26 cellular contexts compared by ENCODE assay signal in genomic region chr18:59372975-59373374, GRCh38. TPM values are rescaled to one million over a fixed set of nuclear protein-coding genes. Genes with fewer than 3 reads are reported as not detected.
A peak's percentile ranks its signal among the peaks of the same experiment; 100 is the strongest.
DNase-seq lines count a peak whose midpoint lies in the region; ATAC-seq, FAIRE-seq and TF ChIP-seq lines count a peak whose summit lies in the region.
"Had no signal": no experiment of that assay in that cellular context is flagged by ENCODE, and none has a peak within 500 bp of the region (broad histone marks: within the 10 kb centered on the region; RNA-seq: fewer than 3 reads in every experiment).

No MANE protein-coding gene starts in this region.

- no peak overlapping the region for H3K4me3 Mint-ChIP-seq in neural progenitor cell
- H3K4me3 Mint-ChIP-seq: CD4-positive, CD25-positive, alpha-beta regulatory T cell; CD8-positive, alpha-beta memory T cell; HFFc6 had no signal

- H3K4me3 ChIP-seq in GM12878 (no peak overlapping the region), neural progenitor cell (no peak overlapping the region)

- no peaks in the 10 kb centered on the region for H3K36me3 Mint-ChIP-seq in neural progenitor cell
- H3K36me3 Mint-ChIP-seq: CD4-positive, CD25-positive, alpha-beta regulatory T cell; CD8-positive, alpha-beta memory T cell had no signal

- H3K4me2 ChIP-seq in GM12878 (ENCODE audit: control insufficient read depth, insufficient read depth): no peak overlapping the region
- peak overlapping the region; percentile 23 for H3K4me2 ChIP-seq in neural progenitor cell

- H2AFZ ChIP-seq in GM12878 (ENCODE audit: control insufficient read depth, low read depth, low read length) (no peak overlapping the region), neural progenitor cell (replicated peaks) (no peak overlapping the region)

- in situ Hi-C loops in GM12878 (cut with MboI): no loop called here

- ATAC-seq in GM12878: peak; percentile 51
- no peak for ATAC-seq in GM21576 (IDR thresholded peaks at IDR 0.05; ENCODE audit: unreplicated experiment)
- ATAC-seq: HCT116 had no signal

- FAIRE-seq in GM12878 (lab: Jason Lieb, UNC): no peak
- FAIRE-seq: A204.1, GM12891, GM19239, HTR-8/SVneo had no signal

- H3K27me3 Mint-ChIP-seq in neural progenitor cell (ENCODE audit: insufficient read depth, low read depth): peaks cover 14% of the 10 kb centered on the region

- H3K27ac ChIP-seq in GM12878 (ENCODE audit: control insufficient read depth, insufficient read depth): no peak overlapping the region
- peak overlapping the region; percentile 66 for H3K27ac ChIP-seq in neural progenitor cell

- no peak for TF ChIP-seq POLR2A in GM12878 (IDR thresholded peaks at IDR 0.05; ENCODE audit: low read depth, low read length)

- H3K79me2 ChIP-seq in GM12878 (ENCODE audit: control insufficient read depth, insufficient read depth, low read length) (no peaks in the 10 kb centered on the region), neural progenitor cell (ENCODE audit: low read depth) (no peaks in the 10 kb centered on the region)

- WGBS in GM12878 (ENCODE audit: insufficient coverage, insufficient replicate concordance, low lambda C conversion rate, missing lambda C conversion rate): 35% methylated on average over 2 of the region's 2 CpGs

- H4K20me1 ChIP-seq in GM12878 (ENCODE audit: control insufficient read depth, insufficient read depth) (no peaks in the 10 kb centered on the region), neural progenitor cell (ENCODE audit: low read depth) (no peaks in the 10 kb centered on the region)

- H3K4me1 ChIP-seq in GM12878 (ENCODE audit: control insufficient read depth, insufficient read depth, low read length) (no peaks in the 10 kb centered on the region), neural progenitor cell (peaks cover 73% of the 10 kb centered on the region)
- H3K4me1 ChIP-seq: BE2C had no signal

- CTCF ChIA-PET in GM12878 (lab: Yijun Ruan, JAX): interaction anchor here (1.2 kb wide), 1 partner anchor 450 kb away, joined by 3 read pairs; no protein-coding TSS in a partner anchor

- intact Hi-C loops in GM12878 (cut with micrococcal nuclease; ENCODE audit: unreplicated experiment): no loop called here

- H3K9ac ChIP-seq in GM12878 (ENCODE audit: control insufficient read depth, insufficient read depth, low read length) (no peak overlapping the region), neural progenitor cell (no peak overlapping the region)

- BruUV-seq in GM12878 (replicated peaks; lab: Mats Ljungman, UMichigan): no TSS peak

- TF ChIP-seq CTCF in GM12878 (IDR thresholded peaks at IDR 0.05 in 2 of 3, conservative IDR thresholded peaks at IDR 0.05 in 1 of 3; ENCODE audit: control insufficient read depth in 2 of 3, extremely low read depth in 1 of 3, insufficient read depth in 1 of 3, low read depth in 3 of 3, low read length in 3 of 3) (no peak), neural progenitor cell (IDR thresholded peaks at IDR 0.05) (no peak)

- H3K9me3 ChIP-seq in GM12878 (replicated peaks; ENCODE audit: control insufficient read depth, insufficient read depth, low read length) (no peaks in the 10 kb centered on the region), neural progenitor cell (ENCODE audit: low read depth) (peaks cover 6% of the 10 kb centered on the region)
- H3K9me3 ChIP-seq: BE2C had no signal

- SMC1A ChIA-PET in GM12878 (lab: Charles Lee; ENCODE audit: uncharacterized antibody, unreplicated experiment): interaction anchor here (0.6 to 1.6 kb wide), 2 partner anchors 11 to 15 kb away, joined by 3 read pairs; no protein-coding TSS in a partner anchor

- no peaks in the 10 kb centered on the region for H3K36me3 ChIP-seq in GM12878 (ENCODE audit: control insufficient read depth in 2 of 2, insufficient read depth in 2 of 2, low read length in 1 of 2)
- H3K36me3 ChIP-seq in neural progenitor cell: peaks cover 6% of the 10 kb centered on the region
- H3K36me3 ChIP-seq: BE2C had no signal

- H3F3A ChIP-seq in neural progenitor cell (ENCODE audit: low read depth): peaks cover 53% of the 10 kb centered on the region

- DNase-seq in GM12878 (ENCODE audit: low read depth, low spot score) (no peak), iPS-NIHi11 (ENCODE audit: low spot score) (peak; percentile 26), neural progenitor cell (ENCODE audit: low spot score) (peak; percentile 34), NCI-H2227 treated with DMSO at 0.1 percent for 48 hours (lab: John Stamatoyannopoulos, UW) (no peak)
- no peak for DNase-seq in activated CD4-positive, alpha-beta T cell treated with anti-CD3 and anti-CD28 coated beads, Interleukin-2, amount 50 U/mL, for 4 hours
- DNase-seq: ACHN; BE2C; C1 segment of cervical spinal cord; CD4-positive, CD25-positive, alpha-beta regulatory T cell; CD8-positive, alpha-beta memory T cell; COR-L47; DMS 273 treated with DMSO at 0.1 percent for 48 hours; DMS53; DND-41; EL; GOT3; H7; HFFc6; IMR-90 had no signal

- H3K27me3 ChIP-seq in GM12878 (replicated peaks in 1 of 2; ENCODE audit: control insufficient read depth in 2 of 2, insufficient read depth in 2 of 2, low read length in 1 of 2): peaks cover 0 to 3% of the 10 kb centered on the region in 2 experiments; a peak in 2 of 4 replicates
- no peaks in the 10 kb centered on the region for H3K27me3 ChIP-seq in neural progenitor cell
- H3K27me3 ChIP-seq: BE2C had no signal

- no peak for TF ChIP-seq RAD21 in GM12878 (IDR thresholded peaks at IDR 0.05; ENCODE audit: insufficient read depth, low read depth, low read length)

- TF ChIP-seq EP300 in GM12878 (IDR thresholded peaks at IDR 0.05; ENCODE audit: borderline replicate concordance in 1 of 2, control insufficient read depth in 1 of 2, low read depth in 2 of 2, low read length in 2 of 2): no peak

- H3K27ac Mint-ChIP-seq in neural progenitor cell: peak overlapping the region; percentile 84
- H3K27ac Mint-ChIP-seq: CD4-positive, CD25-positive, alpha-beta regulatory T cell; HFFc6 had no signal

- H3K4me1 Mint-ChIP-seq in neural progenitor cell: peaks cover 57% of the 10 kb centered on the region
- H3K4me1 Mint-ChIP-seq: CD8-positive, alpha-beta memory T cell had no signal

- POLR2A ChIA-PET in GM12878 (lab: Charles Lee): no interaction called here

- RAD21 ChIA-PET in GM12878 (lab: Charles Lee; ENCODE audit: unreplicated experiment): no interaction called here

- peaks cover 5% of the 10 kb centered on the region for H3K9me3 Mint-ChIP-seq in neural progenitor cell
- H3K9me3 Mint-ChIP-seq: CD8-positive, alpha-beta memory T cell; HFFc6 had no signal

TF ChIP-seq in GM12878, 131 proteins besides CTCF, POLR2A, EP300 and RAD21 (continues in another document):
- no peak for TF ChIP-seq IKZF1 (conservative IDR thresholded peaks at IDR 0.05)

RNA-seq across cellular contexts. Expression of gene LMAN1, which starts 13.9 kb away (rescaled TPM):
- total RNA-seq in GM12878 (2013; cell fraction: nucleolus; rRNA removed): 181 and 191 TPM in 2 replicates
- total RNA-seq in GM12878 (2014; rRNA removed): 69.4 and 78.1 TPM in 2 replicates
- 71.1 and 71.2 TPM in 2 replicates for total RNA-seq in GM12878 (2014; rRNA removed; fragmentation: Illumina TruSeq; extraction: Trizol)
- 66.7 and 71.4 TPM in 2 replicates for total RNA-seq in GM12878 (2021)
- 38.7 TPM for polyA plus RNA-seq in GM12878 (2011; ENCODE audit: low read depth)
- 78.9 and 122 TPM in 2 replicates for polyA plus RNA-seq in GM12878 (2011; rRNA removed)
- 38.8 and 41.6 TPM in 2 replicates for polyA plus RNA-seq in GM12878 (2011; cell fraction: cytosol; rRNA removed)
- 45.2 and 49.1 TPM in 2 replicates for polyA plus RNA-seq in GM12878 (2011; cell fraction: nucleus; rRNA removed)
- 72.1 and 73.5 TPM in 2 replicates for polyA plus RNA-seq in GM12878 (2012)
- 58.6 and 81.4 TPM in 2 replicates for polyA plus RNA-seq in GM12878 (2014; fragmentation: Illumina TruSeq; extraction: Trizol)
- 10 to 100 TPM; 15.0 to 20.3 TPM for polyA plus RNA-seq in GM12878 (2014; fragmentation: Nextera tagmentation; extraction: Ambion mirVana)
- 45.6 and 47.9 TPM in 2 replicates for polyA plus RNA-seq in GM12878 (2014; rRNA removed)
- polyA plus RNA-seq in GM12878 (2016; fragmentation: Nextera tagmentation; extraction: Ambion mirVana): 10 to 100 TPM; 65.7 to 72.5 TPM
- 49.1 and 55.5 TPM in 2 replicates for polyA minus RNA-seq in GM12878 (2011; rRNA and poly(A)+ RNA removed)
- polyA minus RNA-seq in GM12878 (2011; cell fraction: cytosol; rRNA and poly(A)+ RNA removed): 56.6 and 62.9 TPM in 2 replicates
- polyA minus RNA-seq in GM12878 (2011; cell fraction: nucleus; rRNA and poly(A)+ RNA removed): 38.3 and 54.6 TPM in 2 replicates
- total RNA-seq in neural progenitor cell (ENCODE audit: low replicate concordance): 276 and 338 TPM in 2 replicates

RNA-seq across cellular contexts. Expression of gene CPLX4, which starts 54.5 kb away (rescaled TPM):
- not detected in 2 replicates for total RNA-seq in GM12878 (2013; cell fraction: nucleolus; rRNA removed)
- total RNA-seq in GM12878 (2014; rRNA removed): not detected in 2 replicates
- total RNA-seq in GM12878 (2014; rRNA removed; fragmentation: Illumina TruSeq; extraction: Trizol): not detected in 2 replicates
- not detected in 2 replicates for total RNA-seq in GM12878 (2021)
- not detected for polyA plus RNA-seq in GM12878 (2011; ENCODE audit: low read depth)
- not detected in 2 replicates for polyA plus RNA-seq in GM12878 (2011; rRNA removed)
- not detected in 2 replicates for polyA plus RNA-seq in GM12878 (2011; cell fraction: cytosol; rRNA removed)
- not detected in 2 replicates for polyA plus RNA-seq in GM12878 (2011; cell fraction: nucleus; rRNA removed)
- polyA plus RNA-seq in GM12878 (2012): not detected in 2 replicates
- polyA plus RNA-seq in GM12878 (2014; fragmentation: Illumina TruSeq; extraction: Trizol): not detected in 2 replicates
- not detected for polyA plus RNA-seq in GM12878 (2014; fragmentation: Nextera tagmentation; extraction: Ambion mirVana)
- not detected in 2 replicates for polyA plus RNA-seq in GM12878 (2014; rRNA removed)
- not detected for polyA plus RNA-seq in GM12878 (2016; fragmentation: Nextera tagmentation; extraction: Ambion mirVana)
- not detected in 2 replicates for polyA minus RNA-seq in GM12878 (2011; rRNA and poly(A)+ RNA removed)
- polyA minus RNA-seq in GM12878 (2011; cell fraction: cytosol; rRNA and poly(A)+ RNA removed): not detected in 2 replicates
- polyA minus RNA-seq in GM12878 (2011; cell fraction: nucleus; rRNA and poly(A)+ RNA removed): not detected in 2 replicates
- 0.12 and 2.2 TPM in 2 replicates for total RNA-seq in neural progenitor cell (ENCODE audit: low replicate concordance)
- total RNA-seq: CD4-positive, CD25-positive, alpha-beta regulatory T cell; CD8-positive, alpha-beta memory T cell; G401; H7; HFFc6; IMR-90 had no signal
- polyA plus RNA-seq: CD4-positive, CD25-positive, alpha-beta regulatory T cell; CD8-positive, alpha-beta memory T cell; IMR-90 had no signal

Comparison
In these comparisons a context has a peak if more than half of its experiments do, and no peak if none do; other contexts are left out.
1. DNase-seq: peak in iPS-NIHi11 (single experiment) and neural progenitor cell (single experiment); none in GM12878 (single experiment), NCI-H2227 treated with DMSO at 0.1 percent for 48 hours (single experiment) and activated CD4-positive, alpha-beta T cell treated with anti-CD3 and anti-CD28 coated beads, Interleukin-2, amount 50 U/mL, for 4 hours (0 of 2).